Comparison of ENCODE assay signal across 1 cellular context in the genomic region with DNA sequence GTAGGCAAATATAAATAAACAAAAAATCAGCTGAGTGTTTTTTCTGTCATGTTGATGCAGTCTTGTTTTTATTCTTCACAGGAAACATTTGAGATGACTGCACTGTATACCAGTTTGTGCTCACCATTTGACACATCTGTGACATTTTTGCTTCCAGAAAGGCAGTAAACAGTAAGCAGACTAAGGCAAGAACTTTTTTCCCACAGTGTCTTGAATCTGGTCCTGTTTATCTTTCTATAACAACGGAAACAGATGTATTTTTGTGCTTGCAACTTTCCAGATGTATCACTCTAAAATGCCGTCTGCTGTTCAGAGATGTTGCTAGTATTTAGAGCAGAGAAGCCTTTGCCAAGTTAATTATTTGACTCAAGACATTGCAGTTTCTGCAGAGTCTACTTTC.
TF ChIP-seq lines count a peak whose summit lies in the region.

No MANE protein-coding gene starts in this region.

TF ChIP-seq in SK-N-SH, 30 proteins besides CTCF, POLR2A, EP300 and RAD21:
- TF ChIP-seq, protein P1, sequence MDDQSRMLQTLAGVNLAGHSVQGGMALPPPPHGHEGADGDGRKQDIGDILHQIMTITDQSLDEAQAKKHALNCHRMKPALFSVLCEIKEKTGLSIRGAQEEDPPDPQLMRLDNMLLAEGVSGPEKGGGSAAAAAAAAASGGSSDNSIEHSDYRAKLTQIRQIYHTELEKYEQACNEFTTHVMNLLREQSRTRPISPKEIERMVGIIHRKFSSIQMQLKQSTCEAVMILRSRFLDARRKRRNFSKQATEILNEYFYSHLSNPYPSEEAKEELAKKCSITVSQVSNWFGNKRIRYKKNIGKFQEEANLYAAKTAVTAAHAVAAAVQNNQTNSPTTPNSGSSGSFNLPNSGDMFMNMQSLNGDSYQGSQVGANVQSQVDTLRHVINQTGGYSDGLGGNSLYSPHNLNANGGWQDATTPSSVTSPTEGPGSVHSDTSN (IDR thresholded peaks at IDR 0.05): no peak
- TF ChIP-seq TCF12 (IDR thresholded peaks at IDR 0.05): peak; percentile 24; the same call in 1 of the 2 replicates
TF ChIP-seq in SK-N-SH: peak in this region for 1.
